ENCODE assay signal across 13 cellular contexts in genomic region chr4:105972946-105973621, GRCh38.
DNase-seq lines count a peak whose midpoint lies in the region; ATAC-seq, FAIRE-seq and TF ChIP-seq lines count a peak whose summit lies in the region.
"Had no signal": no experiment of that assay in that cellular context is flagged by ENCODE, and none has a peak within 500 bp of the region (broad histone marks: within the 10 kb centered on the region; RNA-seq: fewer than 3 reads in every experiment).

No MANE protein-coding gene starts in this region.

- H3K27me3 Mint-ChIP-seq in GM23338 (ENCODE audit: insufficient read depth, low read depth, poor library complexity), result no peaks in the 10 kb centered on the region
- H3K27me3 Mint-ChIP-seq in neural progenitor cell (ENCODE audit: insufficient read depth, low read depth), result no peaks in the 10 kb centered on the region
- H3K27me3 Mint-ChIP-seq: CD4-positive, CD25-positive, alpha-beta regulatory T cell had no signal

- ATAC-seq in GM23338 (peak; percentile 90), left lobe of liver (no peak)
- ATAC-seq: K562 had no signal

- H3K9me2 ChIP-seq in GM23338 (ENCODE audit: insufficient read depth), result no peaks in the 10 kb centered on the region

- H3K4me1 ChIP-seq in GM23338 (ENCODE audit: insufficient read depth), result peaks cover 38% of the 10 kb centered on the region
- peaks cover 19% of the 10 kb centered on the region for H3K4me1 ChIP-seq in HUES64 (ENCODE audit: insufficient read depth, low read length)
- H3K4me1 ChIP-seq in endothelial cell of umbilical vein (ENCODE audit: control insufficient read depth, extremely low read depth, insufficient read depth, low read length), result no peaks in the 10 kb centered on the region
- H3K4me1 ChIP-seq in neural progenitor cell, result peaks cover 12% of the 10 kb centered on the region
- no peaks in the 10 kb centered on the region for H3K4me1 ChIP-seq in prostate gland (replicated peaks)
- H3K4me1 ChIP-seq: HAP-1 had no signal

- no TSS peak for BruUV-seq in endothelial cell of umbilical vein (replicated peaks; lab: Mats Ljungman, UMichigan)

- H3K36me3 ChIP-seq in GM23338 (ENCODE audit: insufficient read depth) (no peaks in the 10 kb centered on the region), HUES64 (ENCODE audit: insufficient read depth, low read length) (no peaks in the 10 kb centered on the region), endothelial cell of umbilical vein (ENCODE audit: control insufficient read depth in 2 of 2, extremely low read depth in 1 of 2, insufficient read depth in 2 of 2, low read length in 2 of 2) (no peaks in the 10 kb centered on the region), neural progenitor cell (no peaks in the 10 kb centered on the region), prostate gland (no peaks in the 10 kb centered on the region)
- H3K36me3 ChIP-seq: BLaER1 treated with 17β-estradiol and CSF1 and Interleukin-3, amounts not matched to agents 10 nM and 100 nM; HAP-1 had no signal

- CTCF ChIA-PET in endothelial cell of umbilical vein (lab: Charles Lee), result no interaction called here

- dilution Hi-C loops in endothelial cell of umbilical vein (cut with MboI; ENCODE audit: extremely low pct_ligation_motif_present, low sequenced_read_pairs), result no loop called here

- H3K9me3 ChIP-seq in HUES64 (ENCODE audit: insufficient read depth, low read depth, low read length) (0 out of 2 replicates have a peak, but pooled peaks cover under 1% of the 10 kb centered on the region), endothelial cell of umbilical vein (replicated peaks; ENCODE audit: control insufficient read depth, insufficient read depth, low read length) (no peaks in the 10 kb centered on the region), neural progenitor cell (ENCODE audit: low read depth) (no peaks in the 10 kb centered on the region), prostate gland (no peaks in the 10 kb centered on the region)
- H3K9me3 ChIP-seq: HAP-1 had no signal

- no peaks in the 10 kb centered on the region for H3K9me1 ChIP-seq in endothelial cell of umbilical vein (replicated peaks; ENCODE audit: control insufficient read depth, extremely low read depth, insufficient read depth, low read length)

- DNase-seq in GM23338 (ENCODE audit: low spot score) (peak; percentile 45), endothelial cell of umbilical vein (ENCODE audit: low read depth, low spot score) (no peak), neural progenitor cell (ENCODE audit: low spot score) (no peak), prostate gland (ENCODE audit: low spot score) (no peak), NCI-H187 (lab: John Stamatoyannopoulos, UW) (no peak), left lobe of liver (ENCODE audit: low spot score) (no peak)
- DNase-seq: 8988T; CD4-positive, CD25-positive, alpha-beta regulatory T cell; DMS 273 treated with DMSO at 0.1 percent for 48 hours had no signal

- H4K20me1 ChIP-seq in GM23338 (replicated peaks; ENCODE audit: insufficient read depth), result no peaks in the 10 kb centered on the region
- no peaks in the 10 kb centered on the region for H4K20me1 ChIP-seq in endothelial cell of umbilical vein (replicated peaks; ENCODE audit: control insufficient read depth, extremely low read depth, insufficient read depth, low read length)
- no peaks in the 10 kb centered on the region for H4K20me1 ChIP-seq in neural progenitor cell (ENCODE audit: low read depth)
- H4K20me1 ChIP-seq: BLaER1 treated with 17β-estradiol and CSF1 and Interleukin-3, amounts not matched to agents 10 nM and 100 nM had no signal

- H3K27ac ChIP-seq in GM23338 (ENCODE audit: low read depth) (peak overlapping the region; percentile 36; the same call in 1 of the 2 replicates), HUES64 (ENCODE audit: low read depth, low read length) (peak overlapping the region; percentile 37; the same call in 1 of the 2 replicates), endothelial cell of umbilical vein (ENCODE audit: insufficient read depth, low read depth, low read length) (no peak overlapping the region), neural progenitor cell (no peak overlapping the region), prostate gland (no peak overlapping the region)
- H3K27ac ChIP-seq: BLaER1 treated with 17β-estradiol and CSF1 and Interleukin-3, amounts not matched to agents 10 nM and 100 nM had no signal

- H3K4me2 ChIP-seq in GM23338 (peak overlapping the region; percentile 53), endothelial cell of umbilical vein (ENCODE audit: insufficient read depth, low read length) (no peak overlapping the region), neural progenitor cell (no peak overlapping the region)
- H3K4me2 ChIP-seq: BLaER1 treated with 17β-estradiol and CSF1 and Interleukin-3, amounts not matched to agents 10 nM and 100 nM had no signal

- WGBS in HUES64, result 67% methylated on average over 5 of the region's 5 CpGs
- 67% methylated on average over 5 of the region's 5 CpGs for WGBS in prostate gland

- POLR2A ChIA-PET in endothelial cell of umbilical vein (lab: Charles Lee), result no interaction called here

- H3K9me3 Mint-ChIP-seq in GM23338 (no peaks in the 10 kb centered on the region), neural progenitor cell (no peaks in the 10 kb centered on the region)

- H3F3A ChIP-seq in GM23338 (replicated peaks; ENCODE audit: low read depth) (no peaks in the 10 kb centered on the region), neural progenitor cell (ENCODE audit: low read depth) (no peaks in the 10 kb centered on the region)

- FAIRE-seq in endothelial cell of umbilical vein (lab: Jason Lieb, UNC), result peak; percentile 15
- FAIRE-seq: K562 had no signal

- H3K4me3 Mint-ChIP-seq in GM23338 (peak overlapping the region; percentile 21; the same call in 1 of the 3 replicates), neural progenitor cell (no peak overlapping the region)
- H3K4me3 Mint-ChIP-seq: CD4-positive, CD25-positive, alpha-beta regulatory T cell had no signal

- TF ChIP-seq CTCF in GM23338 (conservative IDR thresholded peaks at IDR 0.05; ENCODE audit: low read depth in 2 of 2), result no peak
- TF ChIP-seq CTCF in endothelial cell of umbilical vein (IDR thresholded peaks at IDR 0.05; ENCODE audit: extremely low read depth in 1 of 2, insufficient read depth in 1 of 2, low read depth in 1 of 2, low read length in 2 of 2), result no peak
- TF ChIP-seq CTCF in neural progenitor cell (IDR thresholded peaks at IDR 0.05), result no peak
- no peak for TF ChIP-seq CTCF in prostate gland (IDR thresholded peaks at IDR 0.05)

- H2AFZ ChIP-seq in GM23338 (no peak overlapping the region), endothelial cell of umbilical vein (ENCODE audit: low read depth, low read length) (no peak overlapping the region), neural progenitor cell (replicated peaks) (peak overlapping the region; percentile 79)

- peak overlapping the region; percentile 22; the same call in 1 of the 2 replicates for H3K4me3 ChIP-seq in GM23338
- H3K4me3 ChIP-seq in HUES64 (ENCODE audit: low read length), result no peak overlapping the region
- H3K4me3 ChIP-seq in endothelial cell of umbilical vein (replicated peaks in 1 of 3; ENCODE audit: insufficient read depth in 1 of 3, low read depth in 1 of 3, low read length in 3 of 3), result no peak overlapping the region
- H3K4me3 ChIP-seq in neural progenitor cell, result no peak overlapping the region
- H3K4me3 ChIP-seq in prostate gland, result no peak overlapping the region
- H3K4me3 ChIP-seq: BLaER1 treated with 17β-estradiol and CSF1 and Interleukin-3, amounts not matched to agents 10 nM and 100 nM; HAP-1; K562 had no signal

- no peaks in the 10 kb centered on the region for H3K36me3 Mint-ChIP-seq in GM23338 (ENCODE audit: low read depth)
- no peaks in the 10 kb centered on the region for H3K36me3 Mint-ChIP-seq in neural progenitor cell
- H3K36me3 Mint-ChIP-seq: CD4-positive, CD25-positive, alpha-beta regulatory T cell had no signal

- H3K4me1 Mint-ChIP-seq in GM23338, result peaks cover 30% of the 10 kb centered on the region
- H3K4me1 Mint-ChIP-seq in neural progenitor cell, result no peaks in the 10 kb centered on the region
- H3K4me1 Mint-ChIP-seq: CD4-positive, CD25-positive, alpha-beta regulatory T cell had no signal

- H3K79me2 ChIP-seq in GM23338 (replicated peaks; ENCODE audit: insufficient read depth) (no peaks in the 10 kb centered on the region), endothelial cell of umbilical vein (ENCODE audit: control insufficient read depth, insufficient read depth, low read length) (no peaks in the 10 kb centered on the region), neural progenitor cell (ENCODE audit: low read depth) (no peaks in the 10 kb centered on the region)

- no peak for TF ChIP-seq POLR2A in endothelial cell of umbilical vein (IDR thresholded peaks at IDR 0.05; ENCODE audit: low read depth, low read length)
- TF ChIP-seq POLR2A in prostate gland (IDR thresholded peaks at IDR 0.05), result no peak

- H3K27me3 ChIP-seq in GM23338 (ENCODE audit: insufficient read depth), result no peaks in the 10 kb centered on the region
- no peaks in the 10 kb centered on the region for H3K27me3 ChIP-seq in HUES64 (ENCODE audit: insufficient read depth, low read length)
- H3K27me3 ChIP-seq in endothelial cell of umbilical vein (ENCODE audit: control insufficient read depth in 2 of 2, insufficient read depth in 2 of 2, low read length in 2 of 2), result peaks cover 0 to 3% of the 10 kb centered on the region in 2 experiments
- no peaks in the 10 kb centered on the region for H3K27me3 ChIP-seq in neural progenitor cell
- no peaks in the 10 kb centered on the region for H3K27me3 ChIP-seq in prostate gland (replicated peaks; ENCODE audit: insufficient read depth)
- H3K27me3 ChIP-seq: BLaER1 treated with 17β-estradiol and CSF1 and Interleukin-3, amounts not matched to agents 10 nM and 100 nM had no signal

- no peak overlapping the region for H3K9ac ChIP-seq in HUES64 (ENCODE audit: low read depth, low read length)
- H3K9ac ChIP-seq in endothelial cell of umbilical vein (replicated peaks; ENCODE audit: extremely low read depth, insufficient read depth, low read length), result no peak overlapping the region
- no peak overlapping the region for H3K9ac ChIP-seq in neural progenitor cell
- H3K9ac ChIP-seq: BLaER1 treated with 17β-estradiol and CSF1 and Interleukin-3, amounts not matched to agents 10 nM and 100 nM had no signal

- H3K27ac Mint-ChIP-seq in GM23338, result peak overlapping the region; percentile 47
- peak overlapping the region; percentile 69 for H3K27ac Mint-ChIP-seq in neural progenitor cell
- H3K27ac Mint-ChIP-seq: CD4-positive, CD25-positive, alpha-beta regulatory T cell had no signal

- intact Hi-C loops in endothelial cell of umbilical vein (cut with micrococcal nuclease) (no loop called here), prostate gland (cut with DNase I) (no loop called here)

TF ChIP-seq in GM23338, 12 proteins besides CTCF, POLR2A, EP300 and RAD21 (continues in another document):
- TF ChIP-seq ZNF114 (CRISPR knock-in tag; IDR thresholded peaks at IDR 0.05) (no peak), JUNB (IDR thresholded peaks at IDR 0.05; ENCODE audit: unreplicated experiment) (no peak)

TF ChIP-seq in endothelial cell of umbilical vein, 7 proteins besides CTCF, POLR2A, EP300 and RAD21 (continues in another document):
- TF ChIP-seq MYC (IDR thresholded peaks at IDR 0.05; ENCODE audit: low read depth, low read length) (no peak), JUN (IDR thresholded peaks at IDR 0.05; ENCODE audit: borderline replicate concordance, insufficient read depth, insufficient read length, low read depth) (no peak)

Comparison
In these comparisons a context has a peak if more than half of its experiments do, and no peak if none do; other contexts are left out.
1. H3K27ac ChIP-seq: peak in GM23338 (single experiment) and HUES64 (single experiment); none in endothelial cell of umbilical vein (single experiment), neural progenitor cell (single experiment) and prostate gland (0 of 2).